ENCODE assay signal across 15 cellular contexts in genomic region chr1:245812278-245812677, GRCh38.
DNase-seq lines count a peak whose midpoint lies in the region; ATAC-seq and TF ChIP-seq lines count a peak whose summit lies in the region.
"Had no signal": no experiment of that assay in that cellular context is flagged by ENCODE, and none has a peak within 500 bp of the region (broad histone marks: within the 10 kb centered on the region; RNA-seq: fewer than 3 reads in every experiment).

No MANE protein-coding gene starts in this region.

- no peaks in the 10 kb centered on the region for H3K27me3 Mint-ChIP-seq in Caco-2 (ENCODE audit: insufficient read depth, unreplicated experiment)
- H3K27me3 Mint-ChIP-seq in effector memory CD8-positive, alpha-beta T cell, result no peaks in the 10 kb centered on the region
- H3K27me3 Mint-ChIP-seq in memory B cell, result no peaks in the 10 kb centered on the region
- no peaks in the 10 kb centered on the region for H3K27me3 Mint-ChIP-seq in stimulated activated memory B cell treated with anti-CD40 and anti-IgM and Interleukin-4, amounts not matched to agents 10 μg/mL and 1 μg/mL and 100 μg/mL, for 72 hours
- H3K27me3 Mint-ChIP-seq in glutamatergic neuron (ENCODE audit: unreplicated experiment), result peaks cover 2% of the 10 kb centered on the region

- H3K4me3 ChIP-seq in Caco-2 (ENCODE audit: low read depth, low read length), result no peak overlapping the region
- H3K4me3 ChIP-seq: BLaER1, GM23338 had no signal

- H3K27ac Mint-ChIP-seq in Caco-2 (ENCODE audit: unreplicated experiment) (peak overlapping the region; percentile 87), memory B cell (peak overlapping the region; percentile 53), glutamatergic neuron (ENCODE audit: unreplicated experiment) (no peak overlapping the region)
- peak overlapping the region; percentile 41 to 47 for H3K27ac Mint-ChIP-seq in effector memory CD8-positive, alpha-beta T cell
- H3K27ac Mint-ChIP-seq in stimulated activated memory B cell treated with anti-CD40 and anti-IgM and Interleukin-4, amounts not matched to agents 10 μg/mL and 1 μg/mL and 100 μg/mL, for 72 hours, result peak overlapping the region; percentile 24
- H3K27ac Mint-ChIP-seq: GM23338, H9 had no signal

- POLR2A ChIA-PET in Caco-2 (lab: Charles Lee), result no interaction called here

- H3K36me3 ChIP-seq in Caco-2 (ENCODE audit: control insufficient read depth, insufficient read depth, low read length), result no peaks in the 10 kb centered on the region; the same call in 1 of the 2 replicates
- H3K36me3 ChIP-seq: BLaER1 had no signal

- DNase-seq in Caco-2, result no peak
- no peak for DNase-seq in effector memory CD8-positive, alpha-beta T cell
- no peak for DNase-seq in memory B cell (ENCODE audit: low spot score in 2 of 2)
- DNase-seq in Ammon's horn (ENCODE audit: low spot score), result no peak
- no peak for DNase-seq in glutamatergic neuron
- no peak for DNase-seq in stimulated activated naive CD4-positive, alpha-beta T cell (lab: John Stamatoyannopoulos, UW)
- DNase-seq: CD8-positive, alpha-beta memory T cell; DMS79; EL; H9; IMR-90 had no signal

- intact Hi-C loops in Caco-2 (cut with micrococcal nuclease; ENCODE audit: unreplicated experiment), result loop anchor here (5.0 kb wide), 1 partner anchor 415 kb away; no protein-coding TSS in a partner anchor

- H3K9me3 ChIP-seq in Caco-2, result no peaks in the 10 kb centered on the region
- H3K9me3 ChIP-seq: BLaER1 had no signal

- H3K9me3 Mint-ChIP-seq in Caco-2 (ENCODE audit: unreplicated experiment) (no peaks in the 10 kb centered on the region), memory B cell (no peaks in the 10 kb centered on the region), glutamatergic neuron (ENCODE audit: unreplicated experiment) (peaks cover 4% of the 10 kb centered on the region)
- no peaks in the 10 kb centered on the region for H3K9me3 Mint-ChIP-seq in effector memory CD8-positive, alpha-beta T cell
- H3K9me3 Mint-ChIP-seq in stimulated activated memory B cell treated with anti-CD40 and anti-IgM and Interleukin-4, amounts not matched to agents 10 μg/mL and 1 μg/mL and 100 μg/mL, for 72 hours, result no peaks in the 10 kb centered on the region
- H3K9me3 Mint-ChIP-seq: GM23338 had no signal

- H3K36me3 Mint-ChIP-seq in Caco-2 (ENCODE audit: insufficient read depth, unreplicated experiment), result no peaks in the 10 kb centered on the region
- H3K36me3 Mint-ChIP-seq in effector memory CD8-positive, alpha-beta T cell (ENCODE audit: insufficient read depth), result peaks cover 2% of the 10 kb centered on the region
- peaks cover 2% of the 10 kb centered on the region for H3K36me3 Mint-ChIP-seq in memory B cell
- no peaks in the 10 kb centered on the region for H3K36me3 Mint-ChIP-seq in stimulated activated memory B cell treated with anti-CD40 and anti-IgM and Interleukin-4, amounts not matched to agents 10 μg/mL and 1 μg/mL and 100 μg/mL, for 72 hours
- no peaks in the 10 kb centered on the region for H3K36me3 Mint-ChIP-seq in glutamatergic neuron (ENCODE audit: unreplicated experiment)

- CTCF ChIA-PET in Caco-2 (lab: Charles Lee), result no interaction called here

- no TSS peak for BruUV-seq in Caco-2 (replicated peaks; lab: Mats Ljungman, UMichigan)

- H3K4me1 ChIP-seq in Caco-2, result peaks cover 51% of the 10 kb centered on the region

- H3K4me1 Mint-ChIP-seq in Caco-2 (ENCODE audit: low read depth, unreplicated experiment), result peaks cover 30% of the 10 kb centered on the region
- H3K4me1 Mint-ChIP-seq in effector memory CD8-positive, alpha-beta T cell (ENCODE audit: low read depth in 2 of 2), result peaks cover 9 to 26% of the 10 kb centered on the region in 2 donors
- H3K4me1 Mint-ChIP-seq in memory B cell, result peaks cover 40% of the 10 kb centered on the region
- H3K4me1 Mint-ChIP-seq in stimulated activated memory B cell treated with anti-CD40 and anti-IgM and Interleukin-4, amounts not matched to agents 10 μg/mL and 1 μg/mL and 100 μg/mL, for 72 hours, result peaks cover 46% of the 10 kb centered on the region
- H3K4me1 Mint-ChIP-seq in glutamatergic neuron (ENCODE audit: low read depth, unreplicated experiment), result peaks cover 10% of the 10 kb centered on the region

- no peaks in the 10 kb centered on the region for H3K27me3 ChIP-seq in Caco-2 (replicated peaks; ENCODE audit: control insufficient read depth, insufficient read depth, low read length)
- H3K27me3 ChIP-seq: BLaER1 had no signal

- TF ChIP-seq CTCF in Caco-2 (IDR thresholded peaks at IDR 0.05; ENCODE audit: insufficient read depth in 1 of 2, low read depth in 1 of 2, low read length in 1 of 2, severe bottlenecking in 1 of 2, unreplicated experiment in 1 of 2) (no peak), glutamatergic neuron (IDR thresholded peaks at IDR 0.05; ENCODE audit: partially characterized antibody, unreplicated experiment) (no peak)

- H3K4me3 Mint-ChIP-seq in Caco-2 (ENCODE audit: unreplicated experiment) (no peak overlapping the region), memory B cell (no peak overlapping the region), glutamatergic neuron (ENCODE audit: unreplicated experiment) (no peak overlapping the region)
- no peak overlapping the region for H3K4me3 Mint-ChIP-seq in effector memory CD8-positive, alpha-beta T cell
- H3K4me3 Mint-ChIP-seq in stimulated activated memory B cell treated with anti-CD40 and anti-IgM and Interleukin-4, amounts not matched to agents 10 μg/mL and 1 μg/mL and 100 μg/mL, for 72 hours, result no peak overlapping the region
- H3K4me3 Mint-ChIP-seq: GM23338, H9 had no signal

- no peak for ATAC-seq in effector memory CD8-positive, alpha-beta T cell (replicated peaks)
- ATAC-seq in memory B cell (ENCODE audit: low read depth), result no peak
- ATAC-seq in stimulated activated memory B cell treated with anti-CD40 and anti-IgM and Interleukin-4, amounts not matched to agents 10 μg/mL and 1 μg/mL and 100 μg/mL, for 72 hours, result no peak
- no peak for ATAC-seq in GM19035 (IDR thresholded peaks at IDR 0.05; ENCODE audit: unreplicated experiment)
- ATAC-seq: GM23338 had no signal
